ENCODE assay signal across 8 cellular contexts in genomic region chr2:26757873-26758789, GRCh38. TPM values are rescaled to one million over a fixed set of nuclear protein-coding genes. Genes with fewer than 3 reads are reported as not detected.
DNase-seq lines count a peak whose midpoint lies in the region; ATAC-seq and TF ChIP-seq lines count a peak whose summit lies in the region.

No MANE protein-coding gene starts in this region.

- H3K36me3 ChIP-seq in ES-I3 (ENCODE audit: insufficient read depth, low read length) (no peaks in the 10 kb centered on the region), hepatocyte (replicated peaks; ENCODE audit: insufficient read depth, low read depth) (no peaks in the 10 kb centered on the region)

- no peak for TF ChIP-seq CTCF in hepatocyte (IDR thresholded peaks at IDR 0.05; ENCODE audit: poor library complexity)

- peak overlapping the region; percentile 86 for H3K27ac ChIP-seq in hepatocyte

- peak overlapping the region; percentile 13 for H3K4me2 ChIP-seq in hepatocyte

- H3K4me3 ChIP-seq in hepatocyte, result no peak overlapping the region

- no peaks in the 10 kb centered on the region for H3K9me2 ChIP-seq in hepatocyte (replicated peaks; ENCODE audit: insufficient read depth)

- ATAC-seq in HG02938 (IDR thresholded peaks at IDR 0.05; ENCODE audit: unreplicated experiment) (peak; percentile 43), HG02840 (IDR thresholded peaks at IDR 0.05; ENCODE audit: low FRiP score, unreplicated experiment) (no peak), GM19397 (IDR thresholded peaks at IDR 0.05; ENCODE audit: unreplicated experiment) (no peak)

- no peaks in the 10 kb centered on the region for H3K36me3 Mint-ChIP-seq in activated CD4-positive, alpha-beta memory T cell treated with anti-CD3 and anti-CD28 coated beads, Interleukin-2, amount 10 ng/mL, durations not matched to agents 7 days and 5 days (ENCODE audit: low read depth)

- H3K9me3 Mint-ChIP-seq in activated CD4-positive, alpha-beta memory T cell treated with anti-CD3 and anti-CD28 coated beads, Interleukin-2, amount 10 ng/mL, durations not matched to agents 7 days and 5 days, result no peaks in the 10 kb centered on the region

- DNase-seq in activated CD4-positive, alpha-beta memory T cell treated with anti-CD3 and anti-CD28 coated beads, Interleukin-2, amount 10 ng/mL, durations not matched to agents 7 days and 5 days, result peak; percentile 50
- DNase-seq in hepatocyte (ENCODE audit: low spot score) (peak; percentile 77), stromal cell of bone marrow (ENCODE audit: low read depth) (peak; percentile 94)
- DNase-seq in activated naive CD4-positive, alpha-beta T cell (lab: John Stamatoyannopoulos, UW), result no peak

- H3K27ac Mint-ChIP-seq in activated CD4-positive, alpha-beta memory T cell treated with anti-CD3 and anti-CD28 coated beads, Interleukin-2, amount 10 ng/mL, durations not matched to agents 7 days and 5 days, result no peak overlapping the region

- H4K20me1 ChIP-seq in hepatocyte (ENCODE audit: insufficient read depth, poor library complexity, severe bottlenecking), result no peaks in the 10 kb centered on the region

- no peak overlapping the region for H2AFZ ChIP-seq in hepatocyte

- no peak overlapping the region for H3K4me3 Mint-ChIP-seq in activated CD4-positive, alpha-beta memory T cell treated with anti-CD3 and anti-CD28 coated beads, Interleukin-2, amount 10 ng/mL, durations not matched to agents 7 days and 5 days

- H3K4me1 Mint-ChIP-seq in activated CD4-positive, alpha-beta memory T cell treated with anti-CD3 and anti-CD28 coated beads, Interleukin-2, amount 10 ng/mL, durations not matched to agents 7 days and 5 days, result peaks cover 13% of the 10 kb centered on the region

- H3K9me3 ChIP-seq in ES-I3 (ENCODE audit: control insufficient read depth, insufficient read depth, low read length) (no peaks in the 10 kb centered on the region), hepatocyte (ENCODE audit: low read depth) (no peaks in the 10 kb centered on the region)

- peaks cover 48% of the 10 kb centered on the region for H3K4me1 ChIP-seq in ES-I3 (ENCODE audit: insufficient read depth, low read length)
- H3K4me1 ChIP-seq in hepatocyte (ENCODE audit: insufficient read depth), result peaks cover 9% of the 10 kb centered on the region

- POLR2A ChIA-PET in activated CD4-positive, alpha-beta memory T cell treated with anti-CD3 and anti-CD28 coated beads, Interleukin-2, amount 10 ng/mL, durations not matched to agents 7 days and 5 days (lab: Charles Lee), result interaction anchor here (0.6 to 1.4 kb wide), 2 partner anchors 26 to 29 kb away, joined by 3 to 5 read pairs; no protein-coding TSS in a partner anchor

- peaks cover 2% of the 10 kb centered on the region for H3K27me3 Mint-ChIP-seq in activated CD4-positive, alpha-beta memory T cell treated with anti-CD3 and anti-CD28 coated beads, Interleukin-2, amount 10 ng/mL, durations not matched to agents 7 days and 5 days

- no peaks in the 10 kb centered on the region for H3K79me2 ChIP-seq in hepatocyte

- H3K9ac ChIP-seq in ES-I3 (ENCODE audit: low read depth, low read length), result peak overlapping the region; percentile 31; the same call in 1 of the 2 replicates

- WGBS in hepatocyte (ENCODE audit: low lambda C conversion rate, missing lambda C conversion rate), result 48% methylated on average over 6 of the region's 6 CpGs

- no peaks in the 10 kb centered on the region for H3K27me3 ChIP-seq in hepatocyte

- CTCF ChIA-PET in activated CD4-positive, alpha-beta memory T cell treated with anti-CD3 and anti-CD28 coated beads, Interleukin-2, amount 10 ng/mL, durations not matched to agents 7 days and 5 days (lab: Charles Lee), result interaction anchor here (1.1 kb wide), 1 partner anchor 12 kb away, joined by 3 read pairs; no protein-coding TSS in a partner anchor

RNA-seq across cellular contexts. Expression of gene SLC35F6, which starts 6.0 kb away (rescaled TPM):
- total RNA-seq in activated CD4-positive, alpha-beta memory T cell treated with anti-CD3 and anti-CD28 coated beads, Interleukin-2, amount 10 ng/mL, durations not matched to agents 7 days and 5 days, result 10 to 100 TPM; 27.0 to 27.6 TPM
- total RNA-seq in hepatocyte, result 30.2 and 40.7 TPM in 2 replicates
- polyA plus RNA-seq in hepatocyte, result 16.6 and 18.3 TPM in 2 replicates

RNA-seq across cellular contexts. Expression of gene CENPA, which starts 27.7 kb away (rescaled TPM):
- 10 to 100 TPM; 39.5 to 43.1 TPM for total RNA-seq in activated CD4-positive, alpha-beta memory T cell treated with anti-CD3 and anti-CD28 coated beads, Interleukin-2, amount 10 ng/mL, durations not matched to agents 7 days and 5 days
- total RNA-seq in hepatocyte, result 1.7 and 3.1 TPM in 2 replicates
- polyA plus RNA-seq in hepatocyte, result 5.5 and 5.6 TPM in 2 replicates

Comparison
In these comparisons a context has a peak if more than half of its experiments do, and no peak if none do; other contexts are left out.
1. DNase-seq: peak in activated CD4-positive, alpha-beta memory T cell treated with anti-CD3 and anti-CD28 coated beads, Interleukin-2, amount 10 ng/mL, durations not matched to agents 7 days and 5 days (single experiment), hepatocyte (single experiment) and stromal cell of bone marrow (single experiment); none in activated naive CD4-positive, alpha-beta T cell (0 of 4).